In the genomic region with DNA sequence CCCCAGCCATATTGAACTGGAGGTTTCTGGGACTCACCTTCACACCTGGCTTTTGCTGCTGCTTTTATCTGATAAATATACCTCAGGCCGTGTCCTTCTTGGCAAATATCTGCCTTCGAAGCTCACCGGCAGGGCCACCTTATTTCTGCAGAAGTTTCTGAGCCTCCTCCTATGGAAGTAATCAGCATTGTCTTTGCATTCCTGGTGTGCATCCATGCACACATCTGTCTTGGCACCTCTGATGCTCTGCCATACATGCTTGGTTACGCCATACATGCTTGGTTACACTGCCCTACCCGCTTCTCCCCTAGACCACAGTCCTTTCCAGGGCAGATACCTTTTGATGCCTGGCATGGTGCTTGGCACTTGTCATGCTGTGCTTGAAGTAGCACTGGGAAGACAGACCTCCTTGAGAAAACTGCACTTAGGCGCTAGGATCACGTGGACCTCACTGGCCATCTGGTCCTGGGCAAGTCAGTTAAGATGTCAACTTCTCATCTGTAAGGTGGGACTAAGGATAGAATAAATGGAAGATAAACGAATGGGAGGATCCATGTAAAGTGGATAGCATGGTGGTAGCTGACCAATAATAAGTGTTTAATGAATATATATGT, we compare ENCODE assay signal across 14 cellular contexts.
DNase-seq lines count a peak whose midpoint lies in the region; ATAC-seq and TF ChIP-seq lines count a peak whose summit lies in the region.
"Had no signal": no experiment of that assay in that cellular context is flagged by ENCODE, and none has a peak within 500 bp of the region (broad histone marks: within the 10 kb centered on the region; RNA-seq: fewer than 3 reads in every experiment).

No MANE protein-coding gene starts in this region.

- DNase-seq in activated CD4-positive, alpha-beta T cell treated with anti-CD3 and anti-CD28 coated beads, Interleukin-2, amount 10 ng/mL, durations not matched to agents 7 days and 5 days: no peak
- no peak for DNase-seq in activated CD4-positive, alpha-beta T cell treated with anti-CD3 and anti-CD28 coated beads for 48 hours
- DNase-seq in chondrocyte (ENCODE audit: low spot score) (no peak), neural progenitor cell (ENCODE audit: low spot score) (peak; percentile 30), thyroid gland (peak; percentile 57 to 61), erythroblast (lab: John Stamatoyannopoulos, UW) (no peak)
- DNase-seq: AML-193, DMS 273 treated with DMSO at 0.1 percent for 48 hours had no signal

- peaks cover 25% of the 10 kb centered on the region for H3K4me1 ChIP-seq in neural progenitor cell
- peaks cover 0 to 7% of the 10 kb centered on the region in 2 donors for H3K4me1 ChIP-seq in thyroid gland
- H3K4me1 ChIP-seq: BLaER1 had no signal

- no peak overlapping the region for H2AFZ ChIP-seq in neural progenitor cell (replicated peaks)

- H3K4me1 Mint-ChIP-seq in activated CD4-positive, alpha-beta T cell treated with anti-CD3 and anti-CD28 coated beads, Interleukin-2, amount 10 ng/mL, durations not matched to agents 7 days and 5 days: peaks cover 6% of the 10 kb centered on the region
- no peaks in the 10 kb centered on the region for H3K4me1 Mint-ChIP-seq in chondrocyte (ENCODE audit: low read depth)
- H3K4me1 Mint-ChIP-seq in neural progenitor cell: peaks cover 17% of the 10 kb centered on the region

- intact Hi-C loops in thyroid gland (cut with DNase I): loop anchor here (10.0 kb wide), 1 partner anchor 84 kb away; no protein-coding TSS in a partner anchor

- TF ChIP-seq CTCF in chondrocyte (IDR thresholded peaks at IDR 0.05) (no peak), neural progenitor cell (IDR thresholded peaks at IDR 0.05) (no peak), thyroid gland (IDR thresholded peaks at IDR 0.05) (no peak)

- no peak overlapping the region for H3K4me2 ChIP-seq in neural progenitor cell
- H3K4me2 ChIP-seq: BLaER1 had no signal

- H3K27me3 ChIP-seq in neural progenitor cell: no peaks in the 10 kb centered on the region
- H3K27me3 ChIP-seq in thyroid gland: no peaks in the 10 kb centered on the region
- H3K27me3 ChIP-seq: BLaER1 had no signal

- H3K9me3 ChIP-seq in neural progenitor cell (ENCODE audit: low read depth) (no peaks in the 10 kb centered on the region), thyroid gland (no peaks in the 10 kb centered on the region)
- H3K9me3 ChIP-seq: BLaER1 had no signal

- H3K9ac ChIP-seq in neural progenitor cell: no peak overlapping the region
- H3K9ac ChIP-seq: BLaER1 had no signal

- TF ChIP-seq POLR2A in thyroid gland (IDR thresholded peaks at IDR 0.05) (no peak), erythroblast (IDR thresholded peaks at IDR 0.05; ENCODE audit: low read length) (no peak)

- no peaks in the 10 kb centered on the region for H4K20me1 ChIP-seq in neural progenitor cell (ENCODE audit: low read depth)
- H4K20me1 ChIP-seq: BLaER1 had no signal

- H3K27ac ChIP-seq in neural progenitor cell: no peak overlapping the region
- H3K27ac ChIP-seq in thyroid gland: no peak overlapping the region
- H3K27ac ChIP-seq: 22Rv1, BLaER1 had no signal

- WGBS in thyroid gland, 2 donors: 56 to 60% methylated on average over 8 of the region's 8 CpGs

- H3K36me3 ChIP-seq in neural progenitor cell (no peaks in the 10 kb centered on the region), thyroid gland (peaks cover 0 to 4% of the 10 kb centered on the region in 2 donors)

- H3K4me3 ChIP-seq in neural progenitor cell: no peak overlapping the region
- H3K4me3 ChIP-seq in thyroid gland (replicated peaks in 1 of 3): no peak overlapping the region
- H3K4me3 ChIP-seq: BLaER1 had no signal

- peaks cover 14% of the 10 kb centered on the region for H3F3A ChIP-seq in neural progenitor cell (ENCODE audit: low read depth)

- peak overlapping the region; percentile 31 for H3K27ac Mint-ChIP-seq in activated CD4-positive, alpha-beta T cell treated with anti-CD3 and anti-CD28 coated beads, Interleukin-2, amount 10 ng/mL, durations not matched to agents 7 days and 5 days
- H3K27ac Mint-ChIP-seq in chondrocyte (ENCODE audit: unreplicated experiment): peak overlapping the region; percentile 3
- no peak overlapping the region for H3K27ac Mint-ChIP-seq in neural progenitor cell
- H3K27ac Mint-ChIP-seq: IgD-negative memory B cell had no signal

- ATAC-seq in HG03460 (IDR thresholded peaks at IDR 0.05; ENCODE audit: unreplicated experiment) (no peak), HG03521 (IDR thresholded peaks at IDR 0.05; ENCODE audit: unreplicated experiment) (no peak)
- ATAC-seq: HCT116 had no signal

- peaks cover 38% of the 10 kb centered on the region for H3K36me3 Mint-ChIP-seq in activated CD4-positive, alpha-beta T cell treated with anti-CD3 and anti-CD28 coated beads, Interleukin-2, amount 10 ng/mL, durations not matched to agents 7 days and 5 days (ENCODE audit: low read depth)
- H3K36me3 Mint-ChIP-seq in chondrocyte (ENCODE audit: low read depth) (peaks cover 20% of the 10 kb centered on the region), neural progenitor cell (peaks cover 41% of the 10 kb centered on the region)

- H3K4me3 Mint-ChIP-seq in activated CD4-positive, alpha-beta T cell treated with anti-CD3 and anti-CD28 coated beads, Interleukin-2, amount 10 ng/mL, durations not matched to agents 7 days and 5 days: no peak overlapping the region
- H3K4me3 Mint-ChIP-seq in chondrocyte (ENCODE audit: unreplicated experiment) (no peak overlapping the region), neural progenitor cell (no peak overlapping the region)
- H3K4me3 Mint-ChIP-seq: IgD-negative memory B cell had no signal

- no peaks in the 10 kb centered on the region for H3K27me3 Mint-ChIP-seq in activated CD4-positive, alpha-beta T cell treated with anti-CD3 and anti-CD28 coated beads, Interleukin-2, amount 10 ng/mL, durations not matched to agents 7 days and 5 days
- H3K27me3 Mint-ChIP-seq in chondrocyte (ENCODE audit: low read depth) (no peaks in the 10 kb centered on the region), neural progenitor cell (ENCODE audit: insufficient read depth, low read depth) (no peaks in the 10 kb centered on the region)
- H3K27me3 Mint-ChIP-seq: IgD-negative memory B cell had no signal

- H3K79me2 ChIP-seq in neural progenitor cell (ENCODE audit: low read depth): no peaks in the 10 kb centered on the region

- no peaks in the 10 kb centered on the region for H3K9me3 Mint-ChIP-seq in activated CD4-positive, alpha-beta T cell treated with anti-CD3 and anti-CD28 coated beads, Interleukin-2, amount 10 ng/mL, durations not matched to agents 7 days and 5 days
- H3K9me3 Mint-ChIP-seq in chondrocyte (ENCODE audit: low read depth) (peaks cover 3% of the 10 kb centered on the region), neural progenitor cell (peaks cover 2% of the 10 kb centered on the region)
- H3K9me3 Mint-ChIP-seq: IgD-negative memory B cell had no signal

- POLR2A ChIA-PET in activated CD4-positive, alpha-beta T cell treated with anti-CD3 and anti-CD28 coated beads, Interleukin-2, amount 10 ng/mL, durations not matched to agents 7 days and 5 days (lab: Charles Lee): no interaction called here

- CTCF ChIA-PET in activated CD4-positive, alpha-beta T cell treated with anti-CD3 and anti-CD28 coated beads, Interleukin-2, amount 10 ng/mL, durations not matched to agents 7 days and 5 days (lab: Charles Lee): no interaction called here

Comparison
In these comparisons a context has a peak if more than half of its experiments do, and no peak if none do; other contexts are left out.
1. DNase-seq: peak in neural progenitor cell (single experiment) and thyroid gland (2 of 2); none in activated CD4-positive, alpha-beta T cell treated with anti-CD3 and anti-CD28 coated beads, Interleukin-2, amount 10 ng/mL, durations not matched to agents 7 days and 5 days (single experiment), activated CD4-positive, alpha-beta T cell treated with anti-CD3 and anti-CD28 coated beads for 48 hours (single experiment), chondrocyte (single experiment) and erythroblast (0 of 2).